ENCODE assay signal across 40 cellular contexts in the genomic region with DNA sequence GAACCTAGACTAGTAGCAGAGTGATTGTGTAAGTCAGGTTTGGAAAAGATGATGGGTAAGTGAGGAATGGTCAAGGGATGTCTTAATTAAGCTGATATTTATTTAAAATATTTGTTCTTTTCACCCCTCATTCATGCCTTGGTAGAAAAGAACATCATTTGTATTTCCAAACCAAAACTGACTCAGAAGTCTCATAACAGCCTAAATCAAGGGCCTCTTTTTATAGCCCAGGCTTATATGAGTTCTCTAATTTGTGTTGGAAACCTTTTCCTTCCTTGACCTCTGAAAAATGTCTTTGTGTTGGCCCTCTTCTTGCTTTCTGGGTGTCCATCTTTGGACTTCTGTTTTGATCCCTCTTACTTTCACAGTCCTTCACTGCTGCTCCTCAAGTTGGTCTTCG.
"Had no signal": no experiment of that assay in that cellular context is flagged by ENCODE, and none has a peak within 500 bp of the region (broad histone marks: within the 10 kb centered on the region; RNA-seq: fewer than 3 reads in every experiment).

No MANE protein-coding gene starts in this region.

- H3K4me1 Mint-ChIP-seq: activated naive CD4-positive, alpha-beta T cell treated with anti-CD3 and anti-CD28 coated beads, Interleukin-2, amount 10 ng/mL, durations not matched to agents 7 days and 5 days; activated naive CD4-positive, alpha-beta T cell treated with anti-CD3 and anti-CD28 coated beads, Interleukin-2, amount 50 U/mL, for 24 hours; activated naive CD8-positive, alpha-beta T cell treated with anti-CD3 and anti-CD28 coated beads for 36 hours; activated naive CD8-positive, alpha-beta T cell treated with anti-CD3 and anti-CD28 coated beads, Interleukin-2, amount 10 ng/mL, durations not matched to agents 7 days and 5 days; activated naive CD8-positive, alpha-beta T cell treated with anti-CD3 and anti-CD28 coated beads, Interleukin-2, amount 50 U/mL, for 24 hours; activated T-helper 17 cell treated with anti-CD3 and anti-CD28 coated beads, Interleukin-2, amount 50 U/mL, for 72 hours; brain; central memory CD8-positive, alpha-beta T cell had no signal

- H3K27me3 ChIP-seq: adrenal gland, ascending aorta, body of pancreas, brain microvascular endothelial cell, breast epithelium, cardiac muscle cell had no signal

- ATAC-seq: activated naive CD4-positive, alpha-beta T cell treated with anti-CD3 and anti-CD28 coated beads, Interleukin-2, amount 50 U/mL, for 72 hours; activated naive CD8-positive, alpha-beta T cell treated with anti-CD3 and anti-CD28 coated beads, Interleukin-2, amount 50 U/mL, for 24 hours; activated T-cell treated with anti-CD3 and anti-CD28 coated beads, Interleukin-2, amount 50 U/mL, for 4 hours; activated T-cell treated with anti-CD3 and anti-CD28 coated beads, Interleukin-2, amount 50 U/mL, for 72 hours; activated T-helper 17 cell treated with anti-CD3 and anti-CD28 coated beads, Interleukin-2, amount 50 U/mL, for 72 hours; body of pancreas had no signal

- DNase-seq: activated effector memory CD4-positive, alpha-beta T cell treated with anti-CD3 and anti-CD28 coated beads, Interleukin-2, amount 50 U/mL, for 16 hours; activated effector memory CD4-positive, alpha-beta T cell treated with Interleukin-2 at 50 U/mL for 16 hours; activated gamma-delta T cell; activated gamma-delta T cell treated with Interleukin-2 at 50 U/mL for 16 hours; activated naive CD4-positive, alpha-beta T cell; activated naive CD4-positive, alpha-beta T cell treated with anti-CD3 and anti-CD28 coated beads for 36 hours; activated naive CD4-positive, alpha-beta T cell treated with anti-CD3 and anti-CD28 coated beads, Interleukin-2, amount 10 ng/mL, durations not matched to agents 7 days and 5 days; activated naive CD4-positive, alpha-beta T cell treated with anti-CD3 and anti-CD28 coated beads, Interleukin-2, amount 50 U/mL, for 16 hours; activated naive CD4-positive, alpha-beta T cell treated with Interleukin-2 at 50 U/mL for 16 hours; activated naive CD8-positive, alpha-beta T cell treated with anti-CD3 and anti-CD28 coated beads for 36 hours; activated naive CD8-positive, alpha-beta T cell treated with anti-CD3 and anti-CD28 coated beads, Interleukin-2, amount 10 ng/mL, durations not matched to agents 7 days and 5 days; activated naive CD8-positive, alpha-beta T cell treated with anti-CD3 and anti-CD28 coated beads, Interleukin-2, amount 50 U/mL, for 24 hours; activated T-cell treated with anti-CD3 and anti-CD28 coated beads, Interleukin-2, amount 50 U/mL, for 1 hour; activated T-cell treated with anti-CD3 and anti-CD28 coated beads, Interleukin-2, amount 50 U/mL, for 24 hours; activated T-cell treated with anti-CD3 and anti-CD28 coated beads, Interleukin-2, amount 50 U/mL, for 4 hours; activated T-cell treated with anti-CD3 and anti-CD28 coated beads, Interleukin-2, amount 50 U/mL, for 48 hours; activated T-cell treated with anti-CD3 and anti-CD28 coated beads, Interleukin-2, amount 50 U/mL, for 72 hours; adrenal gland; amniotic stem cell; amygdala; anterior cingulate cortex; aorta; body of pancreas; brain microvascular endothelial cell; caudate nucleus; central memory CD4-positive, alpha-beta T cell; cerebellar nuclear complex had no signal

- H3K4me3 ChIP-seq: adrenal gland, ascending aorta, body of pancreas, breast epithelium, cardiac muscle cell had no signal

- H3K9me3 Mint-ChIP-seq: activated T-helper 1 cell treated with anti-CD3 and anti-CD28 coated beads, Interleukin-12 subunit alpha, Interleukin-12 subunit beta, Interleukin-2, Interleukin-4 antibody, amounts not matched to agents 30 ng/mL and 10 ng/mL and 1 ng/mL, durations not matched to agents 14 hours and 24 hours and 36 hours; central memory CD8-positive, alpha-beta T cell had no signal

- H3K36me3 ChIP-seq: adrenal gland, ascending aorta, brain microvascular endothelial cell, breast epithelium, cardiac muscle cell had no signal

- H3K9me3 ChIP-seq: adrenal gland, ascending aorta, body of pancreas, breast epithelium had no signal

- H3K4me3 Mint-ChIP-seq: activated naive CD4-positive, alpha-beta T cell treated with anti-CD3 and anti-CD28 coated beads for 36 hours; activated naive CD4-positive, alpha-beta T cell treated with anti-CD3 and anti-CD28 coated beads, Interleukin-2, amount 10 ng/mL, durations not matched to agents 7 days and 5 days; activated naive CD4-positive, alpha-beta T cell treated with anti-CD3 and anti-CD28 coated beads, Interleukin-2, amount 50 U/mL, for 24 hours; activated naive CD8-positive, alpha-beta T cell; activated naive CD8-positive, alpha-beta T cell treated with anti-CD3 and anti-CD28 coated beads for 36 hours; activated naive CD8-positive, alpha-beta T cell treated with anti-CD3 and anti-CD28 coated beads, Interleukin-2, amount 10 ng/mL, durations not matched to agents 7 days and 5 days; activated naive CD8-positive, alpha-beta T cell treated with anti-CD3 and anti-CD28 coated beads, Interleukin-2, amount 50 U/mL, for 24 hours; activated T-cell treated with anti-CD3 and anti-CD28 coated beads, Interleukin-2, amount 50 U/mL, for 24 hours; activated T-cell treated with anti-CD3 and anti-CD28 coated beads, Interleukin-2, amount 50 U/mL, for 4 hours; activated T-cell treated with anti-CD3 and anti-CD28 coated beads, Interleukin-2, amount 50 U/mL, for 72 hours; activated T-helper 1 cell treated with anti-CD3 and anti-CD28 coated beads, Interleukin-12 subunit alpha, Interleukin-12 subunit beta, Interleukin-2, Interleukin-4 antibody, amounts not matched to agents 30 ng/mL and 10 ng/mL and 1 ng/mL, durations not matched to agents 14 hours and 24 hours and 36 hours; activated T-helper 17 cell treated with anti-CD3 and anti-CD28 coated beads, Interleukin-2, amount 50 U/mL, for 72 hours; brain; central memory CD8-positive, alpha-beta T cell had no signal

- H3K36me3 Mint-ChIP-seq: activated naive CD4-positive, alpha-beta T cell treated with anti-CD3 and anti-CD28 coated beads, Interleukin-2, amount 10 ng/mL, durations not matched to agents 7 days and 5 days; activated naive CD4-positive, alpha-beta T cell treated with anti-CD3 and anti-CD28 coated beads, Interleukin-2, amount 50 U/mL, for 24 hours; activated naive CD8-positive, alpha-beta T cell treated with anti-CD3 and anti-CD28 coated beads, Interleukin-2, amount 10 ng/mL, durations not matched to agents 7 days and 5 days; brain had no signal

- H3K27ac Mint-ChIP-seq: activated naive CD4-positive, alpha-beta T cell treated with anti-CD3 and anti-CD28 coated beads for 36 hours; activated naive CD4-positive, alpha-beta T cell treated with anti-CD3 and anti-CD28 coated beads, Interleukin-2, amount 10 ng/mL, durations not matched to agents 7 days and 5 days; activated naive CD4-positive, alpha-beta T cell treated with anti-CD3 and anti-CD28 coated beads, Interleukin-2, amount 50 U/mL, for 24 hours; activated naive CD4-positive, alpha-beta T cell treated with anti-CD3 and anti-CD28 coated beads, Interleukin-2, amount 50 U/mL, for 72 hours; activated naive CD8-positive, alpha-beta T cell; activated naive CD8-positive, alpha-beta T cell treated with anti-CD3 and anti-CD28 coated beads for 36 hours; activated naive CD8-positive, alpha-beta T cell treated with anti-CD3 and anti-CD28 coated beads, Interleukin-2, amount 10 ng/mL, durations not matched to agents 7 days and 5 days; activated naive CD8-positive, alpha-beta T cell treated with anti-CD3 and anti-CD28 coated beads, Interleukin-2, amount 50 U/mL, for 24 hours; activated T-cell treated with anti-CD3 and anti-CD28 coated beads, Interleukin-2, amount 50 U/mL, for 24 hours; activated T-cell treated with anti-CD3 and anti-CD28 coated beads, Interleukin-2, amount 50 U/mL, for 72 hours; activated T-helper 1 cell treated with anti-CD3 and anti-CD28 coated beads, Interleukin-12 subunit alpha, Interleukin-12 subunit beta, Interleukin-2, Interleukin-4 antibody, amounts not matched to agents 30 ng/mL and 10 ng/mL and 1 ng/mL, durations not matched to agents 14 hours and 24 hours and 36 hours; activated T-helper 17 cell treated with anti-CD3 and anti-CD28 coated beads, Interleukin-2, amount 50 U/mL, for 72 hours; activated T-helper 2 cell treated with anti-CD3 and anti-CD28 coated beads, Interferon-gamma antibody, Interleukin-2, Interleukin-4, amounts not matched to agents 10 μg/mL and 5 μg/mL and 100 μg/mL, durations not matched to agents 14 hours and 24 hours and 36 hours; brain had no signal

- FAIRE-seq: astrocyte, bronchial epithelial cell had no signal

- H3K27ac ChIP-seq: adrenal gland, ascending aorta, body of pancreas, brain microvascular endothelial cell, breast epithelium, cardiac muscle cell had no signal

- H3K4me1 ChIP-seq: adrenal gland, ascending aorta, body of pancreas, breast epithelium had no signal

- H3K27me3 Mint-ChIP-seq: activated naive CD4-positive, alpha-beta T cell treated with anti-CD3 and anti-CD28 coated beads, Interleukin-2, amount 10 ng/mL, durations not matched to agents 7 days and 5 days; activated naive CD4-positive, alpha-beta T cell treated with anti-CD3 and anti-CD28 coated beads, Interleukin-2, amount 50 U/mL, for 24 hours; activated naive CD8-positive, alpha-beta T cell; activated naive CD8-positive, alpha-beta T cell treated with anti-CD3 and anti-CD28 coated beads for 36 hours; activated naive CD8-positive, alpha-beta T cell treated with anti-CD3 and anti-CD28 coated beads, Interleukin-2, amount 10 ng/mL, durations not matched to agents 7 days and 5 days; activated naive CD8-positive, alpha-beta T cell treated with anti-CD3 and anti-CD28 coated beads, Interleukin-2, amount 50 U/mL, for 24 hours; activated T-cell treated with anti-CD3 and anti-CD28 coated beads, Interleukin-2, amount 50 U/mL, for 24 hours; activated T-helper 17 cell treated with anti-CD3 and anti-CD28 coated beads, Interleukin-2, amount 50 U/mL, for 72 hours; brain; central memory CD8-positive, alpha-beta T cell had no signal
